24 cellular contexts compared by ENCODE assay signal in genomic region chr2:220356076-220356475, GRCh38.
DNase-seq lines count a peak whose midpoint lies in the region; ATAC-seq, FAIRE-seq and TF ChIP-seq lines count a peak whose summit lies in the region.
"Had no signal": no experiment of that assay in that cellular context is flagged by ENCODE, and none has a peak within 500 bp of the region (broad histone marks: within the 10 kb centered on the region; RNA-seq: fewer than 3 reads in every experiment).

No MANE protein-coding gene starts in this region.

- H4K20me1 ChIP-seq in mammary epithelial cell (ENCODE audit: insufficient read depth, low read length) (no peaks in the 10 kb centered on the region), hepatocyte (ENCODE audit: insufficient read depth, poor library complexity, severe bottlenecking) (no peaks in the 10 kb centered on the region)
- H4K20me1 ChIP-seq: BLaER1 had no signal

- H3K36me3 ChIP-seq in mammary epithelial cell (ENCODE audit: insufficient read depth, low read length) (no peaks in the 10 kb centered on the region), hepatocyte (replicated peaks; ENCODE audit: insufficient read depth, low read depth) (no peaks in the 10 kb centered on the region)
- H3K36me3 ChIP-seq: adrenal gland, BLaER1, esophagus squamous epithelium, gastrocnemius medialis had no signal

- no peak for TF ChIP-seq CTCF in mammary epithelial cell (conservative IDR thresholded peaks at IDR 0.05 in 1 of 2, IDR thresholded peaks at IDR 0.05 in 1 of 2; ENCODE audit: extremely low read depth in 1 of 2, insufficient read depth in 1 of 2, low read depth in 1 of 2, low read length in 2 of 2)
- no peak for TF ChIP-seq CTCF in CD14-positive monocyte (IDR thresholded peaks at IDR 0.05)
- no peak for TF ChIP-seq CTCF in hepatocyte (IDR thresholded peaks at IDR 0.05; ENCODE audit: poor library complexity)

- H3K4me3 Mint-ChIP-seq in CD14-positive monocyte = no peak overlapping the region
- H3K4me3 Mint-ChIP-seq: activated CD8-positive, alpha-beta T cell treated with anti-CD3 and anti-CD28 coated beads for 36 hours; activated naive CD4-positive, alpha-beta T cell treated with anti-CD3 and anti-CD28 coated beads for 36 hours; nephron; stimulated activated effector memory CD8-positive, alpha-beta T cell treated with anti-CD3 and anti-CD28 coated beads, Interleukin-12 subunit alpha, Interleukin-12 subunit beta, amount 100 ng/mL, for 72 hours had no signal

- H3K27ac Mint-ChIP-seq in CD14-positive monocyte = no peak overlapping the region
- H3K27ac Mint-ChIP-seq: activated CD8-positive, alpha-beta T cell treated with anti-CD3 and anti-CD28 coated beads for 36 hours; activated naive CD4-positive, alpha-beta T cell treated with anti-CD3 and anti-CD28 coated beads for 36 hours; nephron; stimulated activated effector memory CD8-positive, alpha-beta T cell treated with anti-CD3 and anti-CD28 coated beads, Interleukin-12 subunit alpha, Interleukin-12 subunit beta, amount 100 ng/mL, for 72 hours had no signal

- H3K79me2 ChIP-seq in mammary epithelial cell (ENCODE audit: insufficient read depth, low read length) = no peaks in the 10 kb centered on the region
- no peaks in the 10 kb centered on the region for H3K79me2 ChIP-seq in hepatocyte

- no peak overlapping the region for H2AFZ ChIP-seq in mammary epithelial cell (ENCODE audit: low read depth, low read length)
- H2AFZ ChIP-seq in hepatocyte = no peak overlapping the region

- no TSS peak for BruUV-seq in mammary epithelial cell (replicated peaks; lab: Mats Ljungman, UMichigan)

- no peak for ATAC-seq in GM18520 (IDR thresholded peaks at IDR 0.05; ENCODE audit: unreplicated experiment)
- ATAC-seq: activated CD8-positive, alpha-beta T cell treated with anti-CD3 and anti-CD28 coated beads for 36 hours; body of pancreas; gastrocnemius medialis; left colon; stimulated activated effector memory CD8-positive, alpha-beta T cell treated with anti-CD3 and anti-CD28 coated beads, Interleukin-12 subunit alpha, Interleukin-12 subunit beta, amount 100 ng/mL, for 72 hours had no signal

- H3K9me3 ChIP-seq in mammary epithelial cell (replicated peaks; ENCODE audit: insufficient read depth, low read length) (no peaks in the 10 kb centered on the region), hepatocyte (ENCODE audit: low read depth) (no peaks in the 10 kb centered on the region)
- H3K9me3 ChIP-seq: adrenal gland, body of pancreas, Caco-2, gastrocnemius medialis had no signal

- CTCF ChIA-PET in mammary epithelial cell (lab: Charles Lee; ENCODE audit: low non-redundant PET) = no interaction called here

- no peak overlapping the region for H3K9ac ChIP-seq in mammary epithelial cell (ENCODE audit: insufficient read depth, low read length)
- H3K9ac ChIP-seq: BLaER1 had no signal

- H3K36me3 Mint-ChIP-seq in CD14-positive monocyte = no peaks in the 10 kb centered on the region
- H3K36me3 Mint-ChIP-seq: stimulated activated effector memory CD8-positive, alpha-beta T cell treated with anti-CD3 and anti-CD28 coated beads, Interleukin-12 subunit alpha, Interleukin-12 subunit beta, amount 100 ng/mL, for 72 hours had no signal

- H3K27me3 Mint-ChIP-seq in CD14-positive monocyte (ENCODE audit: low read depth in 3 of 3) = no peaks in the 10 kb centered on the region
- H3K27me3 Mint-ChIP-seq: activated CD8-positive, alpha-beta T cell treated with anti-CD3 and anti-CD28 coated beads for 36 hours had no signal

- no peaks in the 10 kb centered on the region for H3K9me2 ChIP-seq in hepatocyte (replicated peaks; ENCODE audit: insufficient read depth)

- H3K4me1 ChIP-seq in mammary epithelial cell (ENCODE audit: insufficient read depth, low read length) (peaks cover 23% of the 10 kb centered on the region), hepatocyte (ENCODE audit: insufficient read depth) (no peaks in the 10 kb centered on the region)
- H3K4me1 ChIP-seq: adrenal gland, BLaER1, body of pancreas, Caco-2, gastrocnemius medialis had no signal

- H3K27ac ChIP-seq in mammary epithelial cell (ENCODE audit: insufficient read depth, low read depth, low read length) (no peak overlapping the region), hepatocyte (no peak overlapping the region)
- H3K27ac ChIP-seq: adrenal gland, BLaER1, body of pancreas, esophagus squamous epithelium, gastrocnemius medialis had no signal

- H3K4me3 ChIP-seq in mammary epithelial cell (replicated peaks in 1 of 3; ENCODE audit: insufficient read depth in 1 of 3, low read depth in 2 of 3, low read length in 3 of 3) (no peak overlapping the region), hepatocyte (no peak overlapping the region)
- H3K4me3 ChIP-seq: adrenal gland, BLaER1, body of pancreas, esophagus squamous epithelium, gastrocnemius medialis had no signal

- peak; percentile 23 for FAIRE-seq in HTR-8/SVneo (lab: Jason Lieb, UNC)

- H3K27me3 ChIP-seq in mammary epithelial cell (ENCODE audit: insufficient read depth, low read length) (no peaks in the 10 kb centered on the region), hepatocyte (no peaks in the 10 kb centered on the region)
- H3K27me3 ChIP-seq: adrenal gland, BLaER1, body of pancreas, esophagus squamous epithelium, gastrocnemius medialis had no signal

- 0% methylated on average over 1 of the region's 1 CpG for WGBS in mammary epithelial cell (ENCODE audit: low coverage, missing lambda C conversion rate)
- WGBS in hepatocyte (ENCODE audit: low lambda C conversion rate, missing lambda C conversion rate) = 31% methylated on average over 1 of the region's 1 CpG

- H3K9me3 Mint-ChIP-seq in CD14-positive monocyte = peaks cover 0 to 14% (median 3%) of the 10 kb centered on the region in 7 donors
- H3K9me3 Mint-ChIP-seq: activated CD8-positive, alpha-beta T cell treated with anti-CD3 and anti-CD28 coated beads for 36 hours had no signal

- intact Hi-C loops in mammary epithelial cell (cut with micrococcal nuclease) (no loop called here), CD14-positive monocyte (cut with micrococcal nuclease) (no loop called here)

- dilution Hi-C loops in mammary epithelial cell (cut with HindIII; ENCODE audit: low sequenced_read_pairs) = no loop called here

- in situ Hi-C loops in mammary epithelial cell (cut with MboI; ENCODE audit: low sequenced_read_pairs in 2 of 2) = no loop called here

- DNase-seq in EL (peak; percentile 15), HTR-8/SVneo (ENCODE audit: insufficient read length, low spot score) (no peak), mammary epithelial cell (peak; percentile 51), kidney tubule cell (ENCODE audit: low spot score) (peak; percentile 37), CD14-positive monocyte (ENCODE audit: low spot score) (no peak), hepatocyte (ENCODE audit: low spot score) (no peak)
- DNase-seq: activated CD8-positive, alpha-beta T cell treated with anti-CD3 and anti-CD28 coated beads for 36 hours; activated naive CD4-positive, alpha-beta T cell treated with anti-CD3 and anti-CD28 coated beads for 36 hours; adrenal gland; body of pancreas; Caco-2; cerebellar nuclear complex; esophagus squamous epithelium; gastrocnemius medialis; left colon; NCI-H1417 treated with DMSO at 0.1 percent for 48 hours; NCI-H2081; NCI-H446; SIG-M5; SW 1271 had no signal

- H3K4me1 Mint-ChIP-seq in CD14-positive monocyte = no peaks in the 10 kb centered on the region
- H3K4me1 Mint-ChIP-seq: nephron; stimulated activated effector memory CD8-positive, alpha-beta T cell treated with anti-CD3 and anti-CD28 coated beads, Interleukin-12 subunit alpha, Interleukin-12 subunit beta, amount 100 ng/mL, for 72 hours had no signal

- no peak overlapping the region for H3K4me2 ChIP-seq in mammary epithelial cell (ENCODE audit: insufficient read depth, low read depth, low read length)
- H3K4me2 ChIP-seq in hepatocyte = no peak overlapping the region
- H3K4me2 ChIP-seq: BLaER1 had no signal

Comparison
In these comparisons a context has a peak if more than half of its experiments do, and no peak if none do; other contexts are left out.
1. DNase-seq: peak in EL (single experiment), mammary epithelial cell (single experiment) and kidney tubule cell (single experiment); none in HTR-8/SVneo (single experiment), CD14-positive monocyte (single experiment) and hepatocyte (single experiment).